Comparison of ENCODE assay signal across 1 cellular context in genomic region chr11:118791015-118791960, GRCh38.
TF ChIP-seq lines count a peak whose summit lies in the region.

TSS of gene DDX6 (minus strand) at chr11:118791164. CDS start at chr11:118786251, 4,913 bp downstream.

TF ChIP-seq in HepG2, 621 proteins besides CTCF, POLR2A, EP300 and RAD21 (continued from another document and continues in another):
- TF ChIP-seq ZHX2 (IDR thresholded peaks at IDR 0.05; ENCODE audit: low read depth) (peak; percentile 77), ZHX2 (CRISPR knock-in tag; IDR thresholded peaks at IDR 0.05; ENCODE audit: borderline replicate concordance) (no peak), TBL1XR1 (IDR thresholded peaks at IDR 0.05; ENCODE audit: borderline replicate concordance, low read length, partially characterized antibody) (peak; percentile 32), PITX1 (CRISPR knock-in tag; IDR thresholded peaks at IDR 0.05) (peak; percentile 25; the same call in 1 of the 2 replicates), ZSCAN21 (CRISPR knock-in tag; IDR thresholded peaks at IDR 0.05; ENCODE audit: borderline replicate concordance) (peak; percentile 63; the same call in 1 of the 2 replicates), GATA4 (IDR thresholded peaks at IDR 0.05; ENCODE audit: borderline replicate concordance, low read depth) (peak; percentile 28; the same call in 1 of the 2 replicates), ZNF788 (CRISPR knock-in tag; IDR thresholded peaks at IDR 0.05; ENCODE audit: borderline replicate concordance) (no peak; the same call in 1 of the 2 replicates), HES4 (CRISPR knock-in tag; IDR thresholded peaks at IDR 0.05; ENCODE audit: borderline replicate concordance) (no peak), STAG1 (CRISPR knock-in tag; IDR thresholded peaks at IDR 0.05) (0 out of 2 replicates have a peak, but pooled peaks have one; percentile 1), ZNF547 (CRISPR knock-in tag; IDR thresholded peaks at IDR 0.05) (peak; percentile 39), ZNF138 (CRISPR knock-in tag; IDR thresholded peaks at IDR 0.05; ENCODE audit: low read depth) (peak; percentile 78; the same call in 1 of the 2 replicates), CHD4 (IDR thresholded peaks at IDR 0.05; ENCODE audit: borderline replicate concordance, low read length) (no peak), HDAC1 (CRISPR knock-in tag; IDR thresholded peaks at IDR 0.05) (0 out of 2 replicates have a peak, but pooled peaks have one; percentile 4), HNRNPL (IDR thresholded peaks at IDR 0.05; ENCODE audit: low read depth, low read length) (0 out of 2 replicates have a peak, but pooled peaks have one; percentile 49), PATZ1 (CRISPR knock-in tag; IDR thresholded peaks at IDR 0.05) (peak; percentile 81), ISX (CRISPR knock-in tag; conservative IDR thresholded peaks at IDR 0.05) (0 out of 2 replicates have a peak, but pooled peaks have one; percentile 30), JDP2 (CRISPR knock-in tag; IDR thresholded peaks at IDR 0.05; ENCODE audit: borderline replicate concordance) (no peak), ZSCAN29 (CRISPR knock-in tag; conservative IDR thresholded peaks at IDR 0.05) (no peak), PLSCR1 (CRISPR knock-in tag; IDR thresholded peaks at IDR 0.05; ENCODE audit: borderline replicate concordance) (peak; percentile 48; the same call in 1 of the 2 replicates), ZNF703 (CRISPR knock-in tag; IDR thresholded peaks at IDR 0.05; ENCODE audit: borderline replicate concordance) (no peak; the same call in 1 of the 2 replicates), ONECUT2 (CRISPR knock-in tag; IDR thresholded peaks at IDR 0.05) (no peak), ZNF326 (CRISPR knock-in tag; IDR thresholded peaks at IDR 0.05; ENCODE audit: borderline replicate concordance) (no peak), HCFC1 (IDR thresholded peaks at IDR 0.05; ENCODE audit: low read depth, low read length) (no peak), ZKSCAN1 (IDR thresholded peaks at IDR 0.05; ENCODE audit: low read length) (no peak), SP1 (IDR thresholded peaks at IDR 0.05) (no peak), SP1 (CRISPR knock-in tag; IDR thresholded peaks at IDR 0.05) (0 out of 2 replicates have a peak, but pooled peaks have one; percentile 37), SKI (IDR thresholded peaks at IDR 0.05; ENCODE audit: partially characterized antibody) (no peak), ZNF10 (CRISPR knock-in tag; IDR thresholded peaks at IDR 0.05; ENCODE audit: borderline replicate concordance, low read depth) (no peak), SP4 (CRISPR knock-in tag; IDR thresholded peaks at IDR 0.05) (no peak), IRX3 (CRISPR knock-in tag; IDR thresholded peaks at IDR 0.05; ENCODE audit: borderline replicate concordance, low read depth) (no peak), CENPT (CRISPR knock-in tag; IDR thresholded peaks at IDR 0.05; ENCODE audit: low read depth) (no peak; the same call in 1 of the 2 replicates), ZNF318 (CRISPR knock-in tag; IDR thresholded peaks at IDR 0.05) (no peak), ZNF629 (CRISPR knock-in tag; conservative IDR thresholded peaks at IDR 0.05) (no peak), ZNF567 (CRISPR knock-in tag; IDR thresholded peaks at IDR 0.05; ENCODE audit: borderline replicate concordance) (no peak), TFDP2 (CRISPR knock-in tag; IDR thresholded peaks at IDR 0.05) (peak; percentile 51), HIC2 (CRISPR knock-in tag; IDR thresholded peaks at IDR 0.05; ENCODE audit: low read depth) (no peak), NKX3-1 (CRISPR knock-in tag; IDR thresholded peaks at IDR 0.05) (0 out of 2 replicates have a peak, but pooled peaks have one; percentile 36), AGO2 (optimal IDR thresholded peaks at IDR 0.05; ENCODE audit: low read depth, low read length) (peak; percentile 89), ZNF460 (CRISPR knock-in tag; IDR thresholded peaks at IDR 0.05; ENCODE audit: borderline replicate concordance) (no peak), ZNF292 (CRISPR knock-in tag; IDR thresholded peaks at IDR 0.05; ENCODE audit: borderline replicate concordance, low read depth) (no peak), ZBTB7B (CRISPR knock-in tag; IDR thresholded peaks at IDR 0.05) (0 out of 2 replicates have a peak, but pooled peaks have one; percentile 25), GFI1 (CRISPR knock-in tag; IDR thresholded peaks at IDR 0.05; ENCODE audit: borderline replicate concordance) (peak; percentile 38), KDM5A (IDR thresholded peaks at IDR 0.05; ENCODE audit: borderline replicate concordance, low read length) (peak; percentile 60; the same call in 1 of the 2 replicates), POLR2AphosphoS5 (IDR thresholded peaks at IDR 0.05; ENCODE audit: low read depth, low read length) (peak; percentile 72), HMG20A (CRISPR knock-in tag; IDR thresholded peaks at IDR 0.05; ENCODE audit: borderline replicate concordance) (no peak)
